ENCODE assay signal across 15 cellular contexts in the genomic region with DNA sequence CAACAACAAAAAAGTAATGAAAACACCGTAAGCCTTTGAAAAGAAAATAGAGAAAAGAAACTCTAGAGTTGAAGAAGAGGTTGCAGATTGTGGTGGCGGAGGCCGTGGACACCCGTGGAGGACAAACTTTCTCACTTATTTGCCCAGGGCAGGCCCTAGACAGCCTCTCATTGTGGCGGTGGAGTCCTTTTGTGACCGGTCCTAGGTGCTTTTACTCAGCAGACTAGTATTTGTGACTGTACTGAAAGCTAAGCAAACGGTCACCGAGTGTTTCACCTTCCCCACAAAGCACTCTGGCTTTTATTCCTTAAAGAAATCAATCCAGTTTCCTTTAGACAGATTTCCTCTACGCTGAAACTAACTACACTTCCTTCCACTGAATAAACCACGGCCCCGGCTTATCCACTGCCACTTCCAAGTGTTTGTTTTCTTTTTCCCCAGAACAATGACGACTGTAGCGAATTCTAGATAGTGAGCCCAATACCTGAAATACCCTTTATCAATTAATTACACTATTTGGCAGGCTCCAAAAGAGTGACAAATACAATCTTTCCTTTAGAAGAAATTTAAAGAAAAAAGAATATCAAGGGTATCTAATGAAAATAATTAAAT.
"Had no signal": no experiment of that assay in that cellular context is flagged by ENCODE, and none has a peak within 500 bp of the region (broad histone marks: within the 10 kb centered on the region; RNA-seq: fewer than 3 reads in every experiment).

No MANE protein-coding gene starts in this region.

- ATAC-seq: mucosa of descending colon; naive thymus-derived CD8-positive, alpha-beta T cell had no signal

- DNase-seq: activated CD4-positive, alpha-beta memory T cell treated with anti-CD3 and anti-CD28 coated beads, Interleukin-2, amount 10 ng/mL, durations not matched to agents 7 days and 5 days; activated CD4-positive, alpha-beta T cell treated with anti-CD3 and anti-CD28 coated beads for 1 hour; activated CD8-positive, alpha-beta memory T cell treated with anti-CD3 and anti-CD28 coated beads, Interleukin-2, amount 50 U/mL, for 4 hours; activated naive CD8-positive, alpha-beta T cell treated with anti-CD3 and anti-CD28 coated beads, Interleukin-2, amount 10 ng/mL, durations not matched to agents 7 days and 5 days; aorta; colonic mucosa; effector CD4-positive, alpha-beta T cell; mucosa of descending colon; naive thymus-derived CD8-positive, alpha-beta T cell; nucleus accumbens; stimulated activated CD4-positive, alpha-beta T cell treated with anti-CD3 and anti-CD28 coated beads, Interleukin-2, amount 100 ng/mL, for 48 hours; stimulated activated naive CD4-positive, alpha-beta T cell treated with Interleukin-2 at 50 U/mL for 16 hours; T-helper 2 cell had no signal

- H3K36me3 ChIP-seq: colonic mucosa, prostate gland had no signal

- H3K9me3 ChIP-seq: colonic mucosa, mucosa of descending colon, prostate gland had no signal

- H3K27ac ChIP-seq: colonic mucosa, epithelial cell of prostate, prostate gland had no signal

- H3K4me3 ChIP-seq: colonic mucosa, mucosa of descending colon, prostate gland had no signal

- H3K4me1 ChIP-seq: colonic mucosa, prostate gland had no signal

- H3K27me3 ChIP-seq: colonic mucosa had no signal
